8 cellular contexts compared by ENCODE assay signal in the genomic region with DNA sequence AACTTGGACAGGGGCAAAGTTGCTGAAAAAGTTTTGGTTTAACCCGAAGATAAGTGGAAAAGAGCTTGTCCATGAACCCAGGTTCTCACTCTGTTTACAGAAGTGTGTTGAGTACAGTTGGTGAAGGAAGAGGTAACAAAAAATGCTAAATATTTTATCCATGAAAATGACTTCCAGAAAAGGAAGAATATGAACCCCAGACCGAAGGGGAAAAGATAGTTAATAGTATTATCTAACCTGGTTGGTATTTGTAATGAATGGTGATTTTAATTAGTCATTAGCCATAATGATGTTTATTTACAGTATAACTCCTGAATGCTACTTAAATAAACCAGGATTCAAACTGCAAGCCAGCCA. TPM values are rescaled to one million over a fixed set of nuclear protein-coding genes. Genes with fewer than 3 reads are reported as not detected.
A peak's percentile ranks its signal among the peaks of the same experiment; 100 is the strongest.
DNase-seq lines count a peak whose midpoint lies in the region; ATAC-seq and TF ChIP-seq lines count a peak whose summit lies in the region.

No MANE protein-coding gene starts in this region.

- 88 to 91% methylated on average over 2 of the region's 2 CpGs for WGBS in endodermal cell (ENCODE audit: insufficient coverage in 1 of 2, insufficient read length in 1 of 2), 2 experiments

- TF ChIP-seq CTCF in Calu3 (IDR thresholded peaks at IDR 0.05; ENCODE audit: unreplicated experiment) (no peak), PC-3 (conservative IDR thresholded peaks at IDR 0.05; ENCODE audit: low read depth, low read length) (no peak), endodermal cell (conservative IDR thresholded peaks at IDR 0.05) (no peak), osteocyte (IDR thresholded peaks at IDR 0.05) (no peak)

- TSS peak; percentile 71 for BruUV-seq in Calu3 (replicated peaks; lab: Mats Ljungman, UMichigan)
- TSS peak; percentile 34 for BruUV-seq in PC-3 (replicated peaks; lab: Mats Ljungman, UMichigan)

- H3K4me3 Mint-ChIP-seq in Calu3 (ENCODE audit: low read depth, unreplicated experiment) (no peak overlapping the region), endodermal cell (peak overlapping the region; percentile 81), osteocyte (ENCODE audit: unreplicated experiment) (peak overlapping the region; percentile 96)

- H3K9me2 ChIP-seq in PC-3 (replicated peaks; ENCODE audit: low read length) = no peaks in the 10 kb centered on the region

- H3K4me2 ChIP-seq in PC-3 (ENCODE audit: low read length) = no peak overlapping the region

- H3K27me3 ChIP-seq in PC-3 (ENCODE audit: low read length) (no peaks in the 10 kb centered on the region), endodermal cell (ENCODE audit: control insufficient read depth, insufficient read depth, low read length, poor library complexity, severe bottlenecking) (no peaks in the 10 kb centered on the region)

- H3K27ac Mint-ChIP-seq in Calu3 (ENCODE audit: unreplicated experiment) = no peak overlapping the region
- peak overlapping the region; percentile 40 for H3K27ac Mint-ChIP-seq in endodermal cell
- H3K27ac Mint-ChIP-seq in osteocyte (ENCODE audit: unreplicated experiment) = peak overlapping the region; percentile 95

- no peaks in the 10 kb centered on the region for H4K20me1 ChIP-seq in PC-3 (ENCODE audit: low read length)

- CTCF ChIA-PET in Calu3 (lab: Charles Lee) (no interaction called here), PC-3 (lab: Charles Lee) (no interaction called here)

- H3K36me3 ChIP-seq in PC-3 (ENCODE audit: low read depth, low read length) = no peaks in the 10 kb centered on the region
- H3K36me3 ChIP-seq in endodermal cell (ENCODE audit: control insufficient read depth, insufficient read depth, low read length) = peaks cover 42% of the 10 kb centered on the region

- no peaks in the 10 kb centered on the region for H3F3A ChIP-seq in PC-3 (ENCODE audit: low read length, unreplicated experiment)

- H3K36me3 Mint-ChIP-seq in Calu3 (ENCODE audit: insufficient read depth, unreplicated experiment) (peaks cover 64% of the 10 kb centered on the region), endodermal cell (ENCODE audit: low read depth) (peaks cover 49% of the 10 kb centered on the region), osteocyte (ENCODE audit: unreplicated experiment) (peaks cover 32% of the 10 kb centered on the region)

- H3K4me1 Mint-ChIP-seq in Calu3 (ENCODE audit: low read depth, unreplicated experiment) (no peaks in the 10 kb centered on the region), endodermal cell (peaks cover 21% of the 10 kb centered on the region), osteocyte (ENCODE audit: unreplicated experiment) (peaks cover 27% of the 10 kb centered on the region)

- no peak overlapping the region for H2AFZ ChIP-seq in PC-3 (ENCODE audit: low read length)

- intact Hi-C loops in Calu3 (cut with micrococcal nuclease; ENCODE audit: unreplicated experiment) = no loop called here
- intact Hi-C loops in PC-3 (cut with micrococcal nuclease) = no loop called here

- DNase-seq in Calu3 = no peak
- no peak for DNase-seq in PC-3
- DNase-seq in endodermal cell = no peak
- DNase-seq in osteocyte (ENCODE audit: extremely low spot score, unreplicated experiment) = no peak
- no peak for DNase-seq in NCI-H1694 (lab: John Stamatoyannopoulos, UW)
- no peak for DNase-seq in DMS153 (lab: John Stamatoyannopoulos, UW)
- no peak for DNase-seq in NCI-H2081 (lab: John Stamatoyannopoulos, UW)

- H3K4me3 ChIP-seq in PC-3 (ENCODE audit: low read length) (no peak overlapping the region), endodermal cell (ENCODE audit: low read length) (peak overlapping the region; percentile 81)

- no peaks in the 10 kb centered on the region for H3K27me3 Mint-ChIP-seq in Calu3 (ENCODE audit: unreplicated experiment)
- no peaks in the 10 kb centered on the region for H3K27me3 Mint-ChIP-seq in endodermal cell (ENCODE audit: insufficient read depth)
- no peaks in the 10 kb centered on the region for H3K27me3 Mint-ChIP-seq in osteocyte (ENCODE audit: unreplicated experiment)

- H3K9ac ChIP-seq in PC-3 (ENCODE audit: low read length) (no peak overlapping the region), endodermal cell (ENCODE audit: extremely low read depth, low read length, poor library complexity, severe bottlenecking) (peak overlapping the region; percentile 76)

- POLR2A ChIA-PET in PC-3 (lab: Charles Lee; ENCODE audit: unreplicated experiment) = no interaction called here

- H3K4me1 ChIP-seq in PC-3 (ENCODE audit: insufficient read depth, low read length) = no peaks in the 10 kb centered on the region
- H3K4me1 ChIP-seq in endodermal cell (ENCODE audit: control insufficient read depth, insufficient read depth, low read length) = peaks cover 8% of the 10 kb centered on the region

- ATAC-seq in PC-3 (no peak), GM18519 (IDR thresholded peaks at IDR 0.05; ENCODE audit: low FRiP score, unreplicated experiment) (no peak)

- no peaks in the 10 kb centered on the region for H3K9me3 ChIP-seq in PC-3 (ENCODE audit: low read length)
- no peaks in the 10 kb centered on the region for H3K9me3 ChIP-seq in endodermal cell (ENCODE audit: control insufficient read depth, low read length)

- no peaks in the 10 kb centered on the region for H3K9me3 Mint-ChIP-seq in Calu3 (ENCODE audit: low read depth, unreplicated experiment)
- no peaks in the 10 kb centered on the region for H3K9me3 Mint-ChIP-seq in endodermal cell
- no peaks in the 10 kb centered on the region for H3K9me3 Mint-ChIP-seq in osteocyte (ENCODE audit: unreplicated experiment)

- H3K79me2 ChIP-seq in PC-3 (ENCODE audit: low read length) = no peaks in the 10 kb centered on the region

- H3K27ac ChIP-seq in PC-3 (ENCODE audit: low read length) (no peak overlapping the region), endodermal cell (ENCODE audit: low read depth, low read length) (no peak overlapping the region)

RNA-seq across cellular contexts. Expression of a gene that starts 0.6 kb away (rescaled TPM):
- total RNA-seq in Calu3 (2022) = 3.4 and 5.2 TPM in 2 replicates
- total RNA-seq in PC-3 (2014; rRNA removed) = not detected in 2 replicates
- total RNA-seq in endodermal cell = 10 to 100 TPM; 11.2 to 11.3 TPM
- polyA plus RNA-seq in endodermal cell (2013, experiment 1 of 2) = 3.5 TPM
- polyA plus RNA-seq in endodermal cell (2013, experiment 2 of 2) = 4.3 TPM
- 7.2 and 9.0 TPM in 2 replicates for total RNA-seq in osteocyte

RNA-seq across cellular contexts. Expression of a gene that starts 17.3 kb away (rescaled TPM):
- total RNA-seq in Calu3 (2022) (not detected in 2 replicates), PC-3 (2014; rRNA removed) (not detected in 2 replicates), endodermal cell (not detected), osteocyte (not detected in 2 replicates)
- polyA plus RNA-seq in endodermal cell (2013, experiment 1 of 2) = not detected
- not detected for polyA plus RNA-seq in endodermal cell (2013, experiment 2 of 2)

RNA-seq across cellular contexts. Expression of a gene that starts 22.7 kb away (rescaled TPM):
- total RNA-seq in Calu3 (2022) (5,045 and 5,662 TPM in 2 replicates), PC-3 (2014; rRNA removed) (not detected in 2 replicates), endodermal cell (1,000 to 10,000 TPM; 5,418 to 7,320 TPM), osteocyte (5,002 and 5,011 TPM in 2 replicates)
- not detected for polyA plus RNA-seq in endodermal cell (2013, experiment 1 of 2)
- not detected for polyA plus RNA-seq in endodermal cell (2013, experiment 2 of 2)

RNA-seq across cellular contexts. Expression of a gene that starts 40.1 kb away (rescaled TPM):
- total RNA-seq in Calu3 (2022) = 89.0 and 101 TPM in 2 replicates
- 24.1 and 30.0 TPM in 2 replicates for total RNA-seq in PC-3 (2014; rRNA removed)
- 10 to 100 TPM; 53.2 to 55.7 TPM for total RNA-seq in endodermal cell
- 61.0 TPM for polyA plus RNA-seq in endodermal cell (2013, experiment 1 of 2)
- 60.5 TPM for polyA plus RNA-seq in endodermal cell (2013, experiment 2 of 2)
- 102 and 104 TPM in 2 replicates for total RNA-seq in osteocyte

Comparison
In these comparisons a context has a peak if more than half of its experiments do, and no peak if none do; other contexts are left out.
1. RNA of a gene that starts 22.7 kb away (total RNA-seq): 5,418 to 7,320 TPM in endodermal cell, 5,045 to 5,662 TPM in Calu3 and 5,002 to 5,011 TPM in osteocyte; not detected in PC-3; every median in the first group is over 1,000 times any median in the second.